ENCODE assay signal across 7 cellular contexts in the genomic region with DNA sequence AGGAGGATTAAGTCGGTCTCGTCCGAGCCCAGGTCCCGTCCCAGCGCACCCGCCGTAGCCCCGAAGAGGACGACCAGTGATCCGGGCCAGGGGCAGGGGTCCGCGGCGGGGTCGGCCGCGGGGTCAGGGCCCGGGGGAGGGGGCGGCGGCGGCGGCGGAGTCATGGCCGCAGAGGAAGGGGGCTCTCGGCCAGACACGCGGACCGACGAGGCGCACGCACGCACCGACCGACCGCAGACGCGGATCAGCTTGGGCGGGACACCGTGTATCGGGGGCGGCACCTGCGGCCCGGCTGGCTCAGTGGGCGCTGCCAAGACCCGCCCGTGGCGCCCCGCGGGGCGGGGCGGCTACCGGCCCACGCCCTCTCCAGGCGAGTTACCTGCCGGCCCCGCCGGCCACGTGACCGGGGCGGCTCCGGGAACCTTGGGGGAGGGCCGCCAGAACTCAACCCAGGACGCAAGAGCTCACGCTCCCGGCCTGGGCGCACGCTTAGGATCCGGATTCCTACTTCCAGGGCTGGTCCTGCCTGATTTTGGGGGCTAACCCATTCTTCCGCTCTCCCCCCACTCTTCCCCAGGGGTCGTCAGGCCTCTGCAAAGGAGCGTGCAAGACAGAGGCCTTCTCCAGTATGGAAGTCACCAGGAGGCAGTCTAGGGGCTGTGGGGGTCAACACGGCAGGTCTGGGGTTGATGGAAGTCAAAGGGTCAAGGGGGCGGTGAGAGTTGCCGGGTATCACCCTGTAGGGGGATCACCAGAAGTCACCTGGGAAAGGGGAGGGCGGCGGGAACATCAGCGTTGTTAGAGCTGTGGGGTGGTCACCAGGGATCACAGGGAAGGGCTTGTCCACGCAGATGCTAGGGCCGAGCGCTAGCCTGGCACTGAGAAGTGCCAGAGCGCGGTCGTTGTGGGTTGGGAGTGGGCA. TPM values are rescaled to one million over a fixed set of nuclear protein-coding genes. Genes with fewer than 3 reads are reported as not detected.
DNase-seq lines count a peak whose midpoint lies in the region; FAIRE-seq and TF ChIP-seq lines count a peak whose summit lies in the region.

A gene (minus strand): TSS at position 246 of the 922 bp plus-strand sequence. CDS start 82 bp downstream, at position 164.

- peak within 1 kb of the TSS; percentile 82 for H3K4me3 Mint-ChIP-seq in astrocyte (ENCODE audit: unreplicated experiment)

- peak within 1 kb of the TSS; percentile 79 for H3K27ac Mint-ChIP-seq in astrocyte (ENCODE audit: unreplicated experiment)

- TF ChIP-seq CTCF in astrocyte (IDR thresholded peaks at IDR 0.05; ENCODE audit: insufficient read depth, low read depth, low read length) (no peak), smooth muscle cell (IDR thresholded peaks at IDR 0.05; ENCODE audit: borderline replicate concordance, insufficient read depth, poor library complexity, severe bottlenecking) (no peak)

- H3K4me1 Mint-ChIP-seq in astrocyte (ENCODE audit: low read depth, unreplicated experiment): peaks cover 4% of the 10 kb centered on the region

- H3K36me3 ChIP-seq in astrocyte (ENCODE audit: insufficient read depth, low read length) (no peaks in the 10 kb centered on the region), smooth muscle cell (ENCODE audit: low read depth) (no peaks in the 10 kb centered on the region)

- H3K4me1 ChIP-seq in astrocyte (ENCODE audit: insufficient read depth, low read length): peaks cover 22% of the 10 kb centered on the region
- H3K4me1 ChIP-seq in smooth muscle cell (ENCODE audit: low read depth): peaks cover 21% of the 10 kb centered on the region

- H3K27me3 ChIP-seq in astrocyte (ENCODE audit: insufficient read depth, low read length) (peaks cover 15% of the 10 kb centered on the region), smooth muscle cell (ENCODE audit: low read depth) (peaks cover 17% of the 10 kb centered on the region)

- H3K9ac ChIP-seq in astrocyte (ENCODE audit: low read length) (peak within 1 kb of the TSS; percentile 79), smooth muscle cell (ENCODE audit: low read depth) (peak within 1 kb of the TSS; percentile 69)

- H2AFZ ChIP-seq in astrocyte (ENCODE audit: low read depth, low read length) (peak within 1 kb of the TSS; percentile 75), smooth muscle cell (ENCODE audit: low read depth) (peak within 1 kb of the TSS; percentile 58)

- H3K27me3 Mint-ChIP-seq in astrocyte (ENCODE audit: low read depth, unreplicated experiment): peaks cover 4% of the 10 kb centered on the region

- no peaks in the 10 kb centered on the region for H3K9me3 ChIP-seq in astrocyte (ENCODE audit: insufficient read depth, low read depth, low read length)
- H3K9me3 ChIP-seq in iPS-18c (ENCODE audit: control insufficient read depth, insufficient read depth, low read length): no peaks in the 10 kb centered on the region
- H3K9me3 ChIP-seq in smooth muscle cell (replicated peaks; ENCODE audit: low read depth): no peaks in the 10 kb centered on the region

- H3K4me2 ChIP-seq in astrocyte (ENCODE audit: low read length): peak within 1 kb of the TSS; percentile 84
- peak within 1 kb of the TSS; percentile 92 for H3K4me2 ChIP-seq in smooth muscle cell

- H3K27ac ChIP-seq in astrocyte (ENCODE audit: low read depth, low read length) (peak within 1 kb of the TSS; percentile 73), smooth muscle cell (ENCODE audit: low read depth) (peak within 1 kb of the TSS; percentile 83)

- FAIRE-seq in GM19239 (lab: Jason Lieb, UNC) (peak; percentile 33), astrocyte (lab: Jason Lieb, UNC) (no peak)

- no peaks in the 10 kb centered on the region for H3K9me3 Mint-ChIP-seq in astrocyte (ENCODE audit: unreplicated experiment)

- H3F3A ChIP-seq in smooth muscle cell (ENCODE audit: low read depth): peaks cover 16% of the 10 kb centered on the region

- no peaks in the 10 kb centered on the region for H3K79me2 ChIP-seq in astrocyte (ENCODE audit: insufficient read depth, low read length)
- no peaks in the 10 kb centered on the region for H3K79me2 ChIP-seq in smooth muscle cell (ENCODE audit: low read depth)

- DNase-seq in GM19239 (ENCODE audit: insufficient read length, low spot score) (peak; percentile 41), NCI-H69 (lab: John Stamatoyannopoulos, UW) (peak; percentile 86), astrocyte (ENCODE audit: low read depth) (no peak), smooth muscle cell (lab: John Stamatoyannopoulos, UW; ENCODE audit: unreplicated experiment) (no peak), GM03348 (ENCODE audit: low spot score) (no peak)
- no peak for DNase-seq in NK-92 treated with Interleukin-12 subunit alpha and Interleukin-12 subunit beta, amount 100 ng/mL, for 24 hours (lab: John Stamatoyannopoulos, UW)

- WGBS in smooth muscle cell (ENCODE audit: low lambda C conversion rate): 4% methylated on average over 57 of the region's 82 CpGs

- H3K4me3 ChIP-seq in astrocyte (ENCODE audit: insufficient read depth, low read depth, low read length): peak within 1 kb of the TSS; percentile 65
- peak within 1 kb of the TSS; percentile 91 for H3K4me3 ChIP-seq in iPS-18c (ENCODE audit: insufficient read depth, low read depth, low read length)
- peak within 1 kb of the TSS; percentile 60 for H3K4me3 ChIP-seq in smooth muscle cell

- H4K20me1 ChIP-seq in astrocyte (ENCODE audit: insufficient read depth, low read length): no peaks in the 10 kb centered on the region
- peaks cover 7% of the 10 kb centered on the region for H4K20me1 ChIP-seq in smooth muscle cell (ENCODE audit: low read depth)

- no peaks in the 10 kb centered on the region for H3K36me3 Mint-ChIP-seq in astrocyte (ENCODE audit: low read depth, unreplicated experiment)

RNA-seq across cellular contexts. Expression of the gene that starts here (rescaled TPM):
- total RNA-seq in astrocyte (2.5 and 5.1 TPM in 2 replicates), smooth muscle cell (5.5 and 8.5 TPM in 2 replicates)
- 2.7 and 11.1 TPM in 2 replicates for polyA plus RNA-seq in smooth muscle cell

Comparison
In these comparisons a context has a peak if more than half of its experiments do, and no peak if none do; other contexts are left out.
1. DNase-seq: peak in GM19239 (single experiment) and NCI-H69 (single experiment); none in astrocyte (single experiment), smooth muscle cell (single experiment), NK-92 treated with Interleukin-12 subunit alpha and Interleukin-12 subunit beta, amount 100 ng/mL, for 24 hours (single experiment) and GM03348 (single experiment).
2. Peak in every context shown above with its lines, with median percentiles within 50 percentile points of each other: H3K4me3 ChIP-seq.